Comparison of ENCODE assay signal across 21 cellular contexts in the genomic region with DNA sequence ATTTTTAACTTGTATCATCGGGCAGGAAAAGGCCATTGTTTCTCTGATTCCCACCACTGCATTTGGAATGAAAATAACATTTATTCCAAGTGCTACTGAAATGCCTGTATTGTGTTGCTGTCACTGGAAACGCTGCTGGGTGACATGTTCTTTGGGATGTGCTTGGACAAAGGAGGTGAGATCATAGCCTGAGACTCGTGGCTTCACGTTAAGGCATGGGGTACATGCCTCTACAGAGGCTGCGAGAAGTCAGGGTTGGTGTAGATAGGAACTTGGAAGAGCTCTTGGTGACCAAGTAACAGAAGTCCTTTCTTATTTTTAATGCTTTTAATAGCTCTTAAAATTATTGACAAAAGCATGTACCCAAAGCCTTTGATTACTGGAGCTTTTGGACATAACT. TPM values are rescaled to one million over a fixed set of nuclear protein-coding genes. Genes with fewer than 3 reads are reported as not detected.
DNase-seq lines count a peak whose midpoint lies in the region; ATAC-seq and TF ChIP-seq lines count a peak whose summit lies in the region.
"Had no signal": no experiment of that assay in that cellular context is flagged by ENCODE, and none has a peak within 500 bp of the region (broad histone marks: within the 10 kb centered on the region; RNA-seq: fewer than 3 reads in every experiment).

No MANE protein-coding gene starts in this region.

- no peak overlapping the region for H2BK15ac ChIP-seq in neuronal stem cell (ENCODE audit: low read length)

- DNase-seq in NCI-H748 (lab: John Stamatoyannopoulos, UW; ENCODE audit: unreplicated experiment): peak; percentile 13
- no peak for DNase-seq in NCI-H748 treated with DMSO at 0.1 percent for 48 hours (lab: John Stamatoyannopoulos, UW)
- DNase-seq in foreskin keratinocyte: peak; percentile 52 to 71
- no peak for DNase-seq in neuronal stem cell (ENCODE audit: low spot score)
- no peak for DNase-seq in substantia nigra (lab: John Stamatoyannopoulos, UW)
- DNase-seq in AG08395 (ENCODE audit: low spot score): no peak
- no peak for DNase-seq in activated naive CD4-positive, alpha-beta T cell treated with anti-CD3 and anti-CD28 coated beads for 36 hours
- DNase-seq in gastrocnemius medialis: no peak
- DNase-seq: 8988T; AML-193; C1 segment of cervical spinal cord; Calu3; CD8-positive, alpha-beta memory T cell; GF-D8; IMR-90; NCI-H1694; NCI-H2081; PC-9; SIG-M5 had no signal

- CTCF ChIA-PET in activated naive CD4-positive, alpha-beta T cell treated with anti-CD3 and anti-CD28 coated beads for 36 hours (lab: Charles Lee): no interaction called here

- ATAC-seq in foreskin keratinocyte: no peak
- ATAC-seq in gastrocnemius medialis: no peak
- ATAC-seq: SK-N-SH treated with all-trans-retinoic acid at 6 μM for 48 hours had no signal

- no peak overlapping the region for H2BK120ac ChIP-seq in neuronal stem cell (ENCODE audit: low read depth, low read length)

- H3K27me3 Mint-ChIP-seq in activated naive CD4-positive, alpha-beta T cell treated with anti-CD3 and anti-CD28 coated beads for 36 hours (ENCODE audit: low read depth): no peaks in the 10 kb centered on the region

- H3K9ac ChIP-seq in neuronal stem cell (ENCODE audit: low read depth, low read length, poor library complexity): no peak overlapping the region
- H3K9ac ChIP-seq: KMS-11 had no signal

- H3K79me1 ChIP-seq in neuronal stem cell (ENCODE audit: low read depth, low read length): no peaks in the 10 kb centered on the region

- no CpG with 5 or more reads among the region's 5 CpGs for WGBS in neuronal stem cell (ENCODE audit: extremely low coverage in 2 of 2, insufficient read length in 2 of 2, insufficient replicate concordance in 1 of 2), 2 donors

- no peak overlapping the region for H2AK5ac ChIP-seq in neuronal stem cell (ENCODE audit: low read depth, low read length)

- no peak overlapping the region for H3K4me3 Mint-ChIP-seq in activated naive CD4-positive, alpha-beta T cell treated with anti-CD3 and anti-CD28 coated beads for 36 hours
- H3K4me3 Mint-ChIP-seq: CD8-positive, alpha-beta memory T cell had no signal

- no peak overlapping the region for H2BK12ac ChIP-seq in neuronal stem cell (ENCODE audit: low read length)

- no peak overlapping the region for H2BK5ac ChIP-seq in neuronal stem cell (ENCODE audit: low read length)

- H3K4me2 ChIP-seq in neuronal stem cell (ENCODE audit: insufficient read depth, low read length, poor library complexity, severe bottlenecking): no peak overlapping the region
- H3K4me2 ChIP-seq: KMS-11, PC-9 had no signal

- TF ChIP-seq POLR2A in gastrocnemius medialis (IDR thresholded peaks at IDR 0.05): no peak

- H3K4me1 ChIP-seq in foreskin keratinocyte (peaks cover 24% of the 10 kb centered on the region), neuronal stem cell (ENCODE audit: control insufficient read depth in 2 of 2, insufficient read depth in 1 of 2, low read depth in 1 of 2, low read length in 2 of 2) (peaks cover 7 to 15% of the 10 kb centered on the region in 2 donors), gastrocnemius medialis (no peaks in the 10 kb centered on the region)

- H3K27ac ChIP-seq in foreskin keratinocyte (peak overlapping the region; percentile 75), neuronal stem cell (replicated peaks; ENCODE audit: low read length) (no peak overlapping the region), substantia nigra (ENCODE audit: low read depth, low read length, poor library complexity, severe bottlenecking) (no peak overlapping the region), gastrocnemius medialis (no peak overlapping the region)
- H3K27ac ChIP-seq: KMS-11, PC-9 had no signal

- H3K36me3 ChIP-seq in neuronal stem cell (replicated peaks in 1 of 2; ENCODE audit: control insufficient read depth in 2 of 2, insufficient read depth in 2 of 2, low read length in 2 of 2) (no peaks in the 10 kb centered on the region), gastrocnemius medialis (no peaks in the 10 kb centered on the region)

- H3K27me3 ChIP-seq in foreskin keratinocyte (no peaks in the 10 kb centered on the region), neuronal stem cell (ENCODE audit: control insufficient read depth in 3 of 3, insufficient read depth in 3 of 3, low read depth in 1 of 3, low read length in 3 of 3) (no peaks in the 10 kb centered on the region), gastrocnemius medialis (no peaks in the 10 kb centered on the region)

- no peaks in the 10 kb centered on the region for H3K9me3 Mint-ChIP-seq in activated naive CD4-positive, alpha-beta T cell treated with anti-CD3 and anti-CD28 coated beads for 36 hours

- no peaks in the 10 kb centered on the region for H3K4me1 Mint-ChIP-seq in activated naive CD4-positive, alpha-beta T cell treated with anti-CD3 and anti-CD28 coated beads for 36 hours (ENCODE audit: low read depth)
- H3K4me1 Mint-ChIP-seq: CD8-positive, alpha-beta memory T cell had no signal

- H3K36me3 Mint-ChIP-seq in activated naive CD4-positive, alpha-beta T cell treated with anti-CD3 and anti-CD28 coated beads for 36 hours (ENCODE audit: low read depth): no peaks in the 10 kb centered on the region
- H3K36me3 Mint-ChIP-seq: CD8-positive, alpha-beta memory T cell had no signal

- H3K14ac ChIP-seq in neuronal stem cell (ENCODE audit: low read length): no peak overlapping the region

- in situ Hi-C loops in gastrocnemius medialis (cut with MboI; ENCODE audit: low sequenced_read_pairs in 4 of 4): no loop called here

- no peak overlapping the region for H3K18ac ChIP-seq in neuronal stem cell (ENCODE audit: low read length)

- H3K9me3 ChIP-seq in neuronal stem cell (replicated peaks in 1 of 2; ENCODE audit: control insufficient read depth in 2 of 2, insufficient read depth in 1 of 2, low read depth in 1 of 2, low read length in 2 of 2): peaks cover 2 to 3% of the 10 kb centered on the region in 2 donors
- H3K9me3 ChIP-seq in gastrocnemius medialis: no peaks in the 10 kb centered on the region

- no peak overlapping the region for H4K91ac ChIP-seq in neuronal stem cell (ENCODE audit: low read depth, low read length, poor library complexity)

- no peak overlapping the region for H3K27ac Mint-ChIP-seq in activated naive CD4-positive, alpha-beta T cell treated with anti-CD3 and anti-CD28 coated beads for 36 hours
- H3K27ac Mint-ChIP-seq: CD8-positive, alpha-beta memory T cell had no signal

- H3K4me3 ChIP-seq in neuronal stem cell (ENCODE audit: low read length in 2 of 2) (no peak overlapping the region), gastrocnemius medialis (no peak overlapping the region)
- H3K4me3 ChIP-seq: PC-9 had no signal

- intact Hi-C loops in activated naive CD4-positive, alpha-beta T cell treated with anti-CD3 and anti-CD28 coated beads for 36 hours (cut with micrococcal nuclease): no loop called here
- intact Hi-C loops in gastrocnemius medialis (cut with DNase I; ENCODE audit: low total_unique reads): no loop called here

- no peak for TF ChIP-seq CTCF in foreskin keratinocyte (conservative IDR thresholded peaks at IDR 0.05)
- TF ChIP-seq CTCF in gastrocnemius medialis (IDR thresholded peaks at IDR 0.05 in 4 of 5, conservative IDR thresholded peaks at IDR 0.05 in 1 of 5): no peak

- no peak overlapping the region for H3K4ac ChIP-seq in neuronal stem cell (ENCODE audit: low read length)

- H4K8ac ChIP-seq in neuronal stem cell (ENCODE audit: low read depth, low read length): no peak overlapping the region

- peak overlapping the region; percentile 66 for H2AFZ ChIP-seq in neuronal stem cell (ENCODE audit: low read length)
- H2AFZ ChIP-seq: PC-9 had no signal

- no peak overlapping the region for H3K23ac ChIP-seq in neuronal stem cell (ENCODE audit: low read depth, low read length, poor library complexity)

RNA-seq across cellular contexts. Expression of gene MAF, which starts 58.8 kb away (rescaled TPM):
- 0.81 and 2.9 TPM in 2 replicates for total RNA-seq in foreskin keratinocyte
- polyA plus RNA-seq in foreskin keratinocyte: 0.38 and 1.1 TPM in 2 replicates
- 8.2 TPM for polyA plus RNA-seq in neuronal stem cell (2013, experiment 1 of 2)
- 8.4 TPM for polyA plus RNA-seq in neuronal stem cell (2013, experiment 2 of 2)
- 1 to 10 TPM; 6.0 to 6.6 TPM for total RNA-seq in activated naive CD4-positive, alpha-beta T cell treated with anti-CD3 and anti-CD28 coated beads for 36 hours
- total RNA-seq in gastrocnemius medialis: 10 to 100 TPM; 10.9 to 46.7 (median 32.5) TPM
- total RNA-seq: PC-9 had no signal

Comparison
In these comparisons a context has a peak if more than half of its experiments do, and no peak if none do; other contexts are left out.
1. DNase-seq: peak in NCI-H748 (single experiment) and foreskin keratinocyte (2 of 2); none in NCI-H748 treated with DMSO at 0.1 percent for 48 hours (single experiment), neuronal stem cell (single experiment), substantia nigra (0 of 49), AG08395 (single experiment), activated naive CD4-positive, alpha-beta T cell treated with anti-CD3 and anti-CD28 coated beads for 36 hours (single experiment) and gastrocnemius medialis (0 of 2).